ENCODE assay signal across 8 cellular contexts in the genomic region with DNA sequence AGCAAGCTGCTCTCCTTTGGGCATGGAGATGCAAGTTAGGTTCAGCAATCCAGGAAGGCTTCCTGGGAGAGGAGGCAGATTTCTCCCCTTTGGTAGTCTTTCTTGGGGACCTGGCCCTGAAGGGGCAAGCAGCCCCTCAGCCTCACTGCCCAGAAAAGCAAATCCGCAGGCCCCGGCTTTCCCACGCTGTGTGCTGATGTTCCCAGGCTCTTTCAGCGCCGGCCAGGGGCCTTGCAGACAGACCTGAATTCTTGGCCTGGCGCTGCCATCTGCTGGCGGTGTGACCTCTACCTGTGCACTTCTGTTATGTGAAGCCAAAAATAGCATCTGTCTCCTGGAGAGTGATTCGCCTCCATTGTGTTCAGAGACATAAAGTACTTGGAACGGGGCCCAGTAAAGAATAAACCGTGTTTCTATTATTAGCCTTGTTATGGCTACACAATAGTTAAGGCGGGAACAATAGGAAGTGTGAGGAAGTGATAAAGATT.
DNase-seq lines count a peak whose midpoint lies in the region; ATAC-seq and TF ChIP-seq lines count a peak whose summit lies in the region.

No MANE protein-coding gene starts in this region.

- no peaks in the 10 kb centered on the region for H3K36me3 ChIP-seq in parathyroid adenoma (ENCODE audit: control insufficient read depth, insufficient read depth, low read length)

- CTCF ChIA-PET in activated CD4-positive, alpha-beta T cell treated with anti-CD3 and anti-CD28 coated beads, Interleukin-2, amount 10 ng/mL, durations not matched to agents 7 days and 5 days (lab: Charles Lee) = interaction anchor here (0.6 to 1.3 kb wide), 2 partner anchors 30 to 557 kb away, joined by 3 read pairs; no protein-coding TSS in a partner anchor

- H3K27ac ChIP-seq in parathyroid adenoma = peak overlapping the region; percentile 63

- H3K4me3 Mint-ChIP-seq in activated T-cell treated with anti-CD3 and anti-CD28 coated beads, Interleukin-2, amount 50 U/mL, for 72 hours = no peak overlapping the region
- H3K4me3 Mint-ChIP-seq in activated CD4-positive, alpha-beta T cell treated with anti-CD3 and anti-CD28 coated beads, Interleukin-2, amount 10 ng/mL, durations not matched to agents 7 days and 5 days = no peak overlapping the region

- H3K4me1 ChIP-seq in parathyroid adenoma = no peaks in the 10 kb centered on the region

- H3K27ac Mint-ChIP-seq in activated T-cell treated with anti-CD3 and anti-CD28 coated beads, Interleukin-2, amount 50 U/mL, for 72 hours = no peak overlapping the region
- no peak overlapping the region for H3K27ac Mint-ChIP-seq in activated CD4-positive, alpha-beta T cell treated with anti-CD3 and anti-CD28 coated beads, Interleukin-2, amount 10 ng/mL, durations not matched to agents 7 days and 5 days

- DNase-seq in activated T-cell treated with anti-CD3 and anti-CD28 coated beads, Interleukin-2, amount 50 U/mL, for 72 hours = peak; percentile 34 to 37
- DNase-seq in activated T-cell treated with anti-CD3 and anti-CD28 coated beads for 4 hours (no peak), NCI-H2029 (lab: John Stamatoyannopoulos, UW) (peak; percentile 92), glomerular endothelial cell (ENCODE audit: extremely low read depth, low read depth, low spot score) (peak; percentile 96)
- peak; percentile 22 for DNase-seq in activated CD4-positive, alpha-beta T cell treated with anti-CD3 and anti-CD28 coated beads, Interleukin-2, amount 10 ng/mL, durations not matched to agents 7 days and 5 days

- H3K9me3 Mint-ChIP-seq in activated T-cell treated with anti-CD3 and anti-CD28 coated beads, Interleukin-2, amount 50 U/mL, for 72 hours = no peaks in the 10 kb centered on the region
- H3K9me3 Mint-ChIP-seq in activated CD4-positive, alpha-beta T cell treated with anti-CD3 and anti-CD28 coated beads, Interleukin-2, amount 10 ng/mL, durations not matched to agents 7 days and 5 days = no peaks in the 10 kb centered on the region

- no peaks in the 10 kb centered on the region for H3K36me3 Mint-ChIP-seq in activated T-cell treated with anti-CD3 and anti-CD28 coated beads, Interleukin-2, amount 50 U/mL, for 72 hours (ENCODE audit: insufficient read depth in 2 of 2)
- no peaks in the 10 kb centered on the region for H3K36me3 Mint-ChIP-seq in activated CD4-positive, alpha-beta T cell treated with anti-CD3 and anti-CD28 coated beads, Interleukin-2, amount 10 ng/mL, durations not matched to agents 7 days and 5 days (ENCODE audit: low read depth)

- no peak overlapping the region for H3K4me3 ChIP-seq in parathyroid adenoma (ENCODE audit: low read depth, low read length)

- H3K9ac ChIP-seq in parathyroid adenoma = no peak overlapping the region

- no peak overlapping the region for H3K4me2 ChIP-seq in parathyroid adenoma (ENCODE audit: low read length)

- no peaks in the 10 kb centered on the region for H3K27me3 ChIP-seq in parathyroid adenoma (ENCODE audit: control insufficient read depth, insufficient read depth, low read length)

- TF ChIP-seq CTCF in parathyroid adenoma (IDR thresholded peaks at IDR 0.05) = peak; percentile 53

- no peaks in the 10 kb centered on the region for H3K9me3 ChIP-seq in parathyroid adenoma (ENCODE audit: control insufficient read depth, low read length)

- no peaks in the 10 kb centered on the region for H3K79me2 ChIP-seq in parathyroid adenoma

- ATAC-seq in activated T-cell treated with anti-CD3 and anti-CD28 coated beads, Interleukin-2, amount 50 U/mL, for 72 hours (replicated peaks in 1 of 2) = peak in 1 of 2 donors; percentile 44
- ATAC-seq in GM19351 (IDR thresholded peaks at IDR 0.05; ENCODE audit: unreplicated experiment) = no peak
- ATAC-seq in GM19035 (IDR thresholded peaks at IDR 0.05; ENCODE audit: unreplicated experiment) = no peak

- H3K4me1 Mint-ChIP-seq in activated T-cell treated with anti-CD3 and anti-CD28 coated beads, Interleukin-2, amount 50 U/mL, for 72 hours (ENCODE audit: low read depth) = no peaks in the 10 kb centered on the region
- peaks cover 3% of the 10 kb centered on the region for H3K4me1 Mint-ChIP-seq in activated CD4-positive, alpha-beta T cell treated with anti-CD3 and anti-CD28 coated beads, Interleukin-2, amount 10 ng/mL, durations not matched to agents 7 days and 5 days

- POLR2A ChIA-PET in activated CD4-positive, alpha-beta T cell treated with anti-CD3 and anti-CD28 coated beads, Interleukin-2, amount 10 ng/mL, durations not matched to agents 7 days and 5 days (lab: Charles Lee) = no interaction called here

- peaks cover 11% of the 10 kb centered on the region for H3K27me3 Mint-ChIP-seq in activated T-cell treated with anti-CD3 and anti-CD28 coated beads, Interleukin-2, amount 50 U/mL, for 72 hours (ENCODE audit: low read depth)
- peaks cover 4% of the 10 kb centered on the region for H3K27me3 Mint-ChIP-seq in activated CD4-positive, alpha-beta T cell treated with anti-CD3 and anti-CD28 coated beads, Interleukin-2, amount 10 ng/mL, durations not matched to agents 7 days and 5 days

- H2AFZ ChIP-seq in parathyroid adenoma = no peak overlapping the region
